Comparison of ENCODE assay signal across 8 cellular contexts in genomic region chr1:37596182-37596667, GRCh38. TPM values are rescaled to one million over a fixed set of nuclear protein-coding genes. Genes with fewer than 3 reads are reported as not detected.
A peak's percentile ranks its signal among the peaks of the same experiment; 100 is the strongest.
DNase-seq lines count a peak whose midpoint lies in the region; ATAC-seq and TF ChIP-seq lines count a peak whose summit lies in the region.

No MANE protein-coding gene starts in this region.

- H3F3A ChIP-seq in PC-9 (ENCODE audit: insufficient read depth, low read depth) = no peaks in the 10 kb centered on the region

- 0 to 1% methylated on average over 3 of the region's 3 CpGs for WGBS in esophagus, 2 donors

- H3K9me3 ChIP-seq in ES-I3 (ENCODE audit: control insufficient read depth, insufficient read depth, low read length) (no peaks in the 10 kb centered on the region), PC-9 (ENCODE audit: insufficient read depth, low read depth) (no peaks in the 10 kb centered on the region), esophagus (ENCODE audit: control insufficient read depth in 2 of 2, insufficient read depth in 1 of 2, low read depth in 1 of 2, low read length in 1 of 2) (no peaks in the 10 kb centered on the region)

- CTCF ChIA-PET in PC-9 (lab: Charles Lee) = interaction anchor here (1.2 kb wide), 1 partner anchor 11 kb away, joined by 3 read pairs; no protein-coding TSS in a partner anchor

- no peaks in the 10 kb centered on the region for H3K9me3 Mint-ChIP-seq in osteocyte (ENCODE audit: unreplicated experiment)

- POLR2A ChIA-PET in PC-9 (lab: Charles Lee; ENCODE audit: unreplicated experiment) = interaction anchor here (0.7 kb wide), 1 partner anchor 97 kb away, joined by 3 read pairs; no protein-coding TSS in a partner anchor

- H3K4me3 Mint-ChIP-seq in osteocyte (ENCODE audit: unreplicated experiment) = peak overlapping the region; percentile 99

- ATAC-seq in left colon = no peak

- peaks cover 36% of the 10 kb centered on the region for H3K79me2 ChIP-seq in PC-9 (ENCODE audit: low read depth)

- peak overlapping the region; percentile 98 for H3K27ac Mint-ChIP-seq in osteocyte (ENCODE audit: unreplicated experiment)

- peaks cover 4% of the 10 kb centered on the region; the same call in 1 of the 2 replicates for H3K27me3 ChIP-seq in PC-9 (ENCODE audit: insufficient read depth, low read depth)
- no peaks in the 10 kb centered on the region for H3K27me3 ChIP-seq in esophagus (ENCODE audit: control insufficient read depth in 1 of 2, insufficient read depth in 2 of 2, low read length in 2 of 2)

- H3K9ac ChIP-seq in ES-I3 (ENCODE audit: low read depth, low read length) = peak overlapping the region; percentile 95; the same call in 1 of the 2 replicates

- H3K4me2 ChIP-seq in PC-9 = peak overlapping the region; percentile 88

- H3K4me3 ChIP-seq in PC-9 = peak overlapping the region; percentile 85
- H3K4me3 ChIP-seq in esophagus (ENCODE audit: low read depth in 1 of 2, low read length in 2 of 2) = peak overlapping the region; percentile 85 to 94

- H2AFZ ChIP-seq in PC-9 = peak overlapping the region; percentile 80

- intact Hi-C loops in PC-9 (cut with micrococcal nuclease; ENCODE audit: unreplicated experiment) = loop anchor here (2.0 to 5.0 kb wide), 4 partner anchors 64 to 261 kb away; partner anchors contain the start of gene MTF1
- intact Hi-C loops in left colon (cut with DNase I, micrococcal nuclease) = loop anchor here in 1 of 2 donors (5.0 kb wide), 1 partner anchor 86 kb away; no protein-coding TSS in a partner anchor

- H3K27me3 Mint-ChIP-seq in osteocyte (ENCODE audit: unreplicated experiment) = peaks cover 3% of the 10 kb centered on the region

- peaks cover 34% of the 10 kb centered on the region for H3K4me1 Mint-ChIP-seq in osteocyte (ENCODE audit: unreplicated experiment)

- TF ChIP-seq CTCF in PC-9 (conservative IDR thresholded peaks at IDR 0.05) (no peak), osteocyte (IDR thresholded peaks at IDR 0.05) (no peak)

- no peaks in the 10 kb centered on the region for H3K9me2 ChIP-seq in PC-9 (ENCODE audit: insufficient read depth)

- DNase-seq in PC-9 (no peak), osteocyte (ENCODE audit: extremely low spot score, unreplicated experiment) (no peak), left colon (no peak), SHP77 (lab: John Stamatoyannopoulos, UW) (no peak), anterior cingulate cortex (lab: John Stamatoyannopoulos, UW) (no peak), NCI-H2107 treated with DMSO at 0.1 percent for 48 hours (lab: John Stamatoyannopoulos, UW; ENCODE audit: unreplicated experiment) (no peak)

- BruUV-seq in PC-9 (replicated peaks; lab: Mats Ljungman, UMichigan) = no TSS peak

- H4K20me1 ChIP-seq in PC-9 (ENCODE audit: insufficient read depth) = peaks cover 22% of the 10 kb centered on the region; the same call in 1 of the 2 replicates

- H3K36me3 ChIP-seq in ES-I3 (ENCODE audit: insufficient read depth, low read length) (peaks cover 12% of the 10 kb centered on the region), PC-9 (ENCODE audit: low read depth) (peaks cover 24% of the 10 kb centered on the region), esophagus (ENCODE audit: control insufficient read depth in 2 of 2, insufficient read depth in 2 of 2, low read length in 1 of 2) (peaks cover 3 to 6% of the 10 kb centered on the region in 2 donors)

- H3K4me1 ChIP-seq in ES-I3 (ENCODE audit: insufficient read depth, low read length) (peaks cover 3% of the 10 kb centered on the region; the same call in 1 of the 2 replicates), PC-9 (replicated peaks; ENCODE audit: insufficient read depth) (peaks cover 14% of the 10 kb centered on the region), esophagus (ENCODE audit: control insufficient read depth in 2 of 2, insufficient read depth in 2 of 2, low read length in 1 of 2) (peaks cover 4% of the 10 kb centered on the region in 2 donors)

- peaks cover 8% of the 10 kb centered on the region for H3K36me3 Mint-ChIP-seq in osteocyte (ENCODE audit: unreplicated experiment)

- no peak overlapping the region for H3K27ac ChIP-seq in PC-9
- peak overlapping the region; percentile 35 to 97 for H3K27ac ChIP-seq in esophagus (ENCODE audit: low read depth in 2 of 2, low read length in 1 of 2)

RNA-seq across cellular contexts. Expression of gene GNL2, which starts 0.5 kb away (rescaled TPM):
- total RNA-seq in PC-9 (2021) (51.3 and 51.9 TPM in 2 replicates), osteocyte (49.2 and 52.3 TPM in 2 replicates), left colon (10 to 100 TPM; 29.9 to 35.1 TPM)
- 100 to 1,000 TPM in 1 of 2 donors, 10 to 100 TPM in 1; 45.0 to 106 TPM for polyA plus RNA-seq in esophagus

RNA-seq across cellular contexts. Expression of gene RSPO1, which starts 38.5 kb away (rescaled TPM):
- total RNA-seq in PC-9 (2021) = not detected in 2 replicates
- polyA plus RNA-seq in esophagus = under 1 TPM; 0.33 to 0.87 TPM
- not detected in 2 replicates for total RNA-seq in osteocyte
- total RNA-seq in left colon = under 1 TPM; 0.52 to 0.78 TPM

RNA-seq across cellular contexts. Expression of gene DNALI1, which starts 39.5 kb away (rescaled TPM):
- total RNA-seq in PC-9 (2021) (not detected in 2 replicates), osteocyte (9.4 and 10.5 TPM in 2 replicates), left colon (1 to 10 TPM; 3.7 to 4.5 TPM)
- 1 to 10 TPM; 1.1 to 1.3 TPM for polyA plus RNA-seq in esophagus

RNA-seq across cellular contexts. Expression of gene SNIP1, which starts 42.1 kb away (rescaled TPM):
- total RNA-seq in PC-9 (2021) (23.5 and 32.5 TPM in 2 replicates), osteocyte (16.1 and 22.4 TPM in 2 replicates), left colon (10 to 100 TPM; 15.1 to 15.9 TPM)
- polyA plus RNA-seq in esophagus = 1 to 10 TPM; 3.6 to 4.3 TPM
